Comparison of ENCODE assay signal across 23 cellular contexts in the genomic region with DNA sequence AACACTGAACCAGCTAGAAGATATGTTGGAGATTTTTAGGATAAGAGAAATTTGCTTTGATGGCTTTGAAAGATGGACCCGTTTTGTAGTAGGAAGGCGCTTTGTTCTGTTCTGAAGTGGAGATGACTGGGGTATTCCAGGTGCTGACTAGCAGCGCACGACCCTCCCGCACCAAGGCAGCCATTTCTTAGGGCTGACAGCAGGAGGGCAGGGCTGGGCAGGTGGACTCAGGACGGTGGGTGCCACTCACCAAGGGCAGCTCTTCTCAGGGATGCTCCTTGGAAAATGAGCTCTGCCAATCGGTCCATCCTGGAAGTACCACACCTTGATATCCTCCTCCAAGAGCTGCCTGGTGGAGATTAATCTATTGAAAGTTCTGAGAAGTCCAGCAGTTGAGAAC.
"Had no signal": no experiment of that assay in that cellular context is flagged by ENCODE, and none has a peak within 500 bp of the region (broad histone marks: within the 10 kb centered on the region; RNA-seq: fewer than 3 reads in every experiment).

No MANE protein-coding gene starts in this region.

- H3K36me3 ChIP-seq: neural progenitor cell, neutrophil, ovary, right lobe of liver, thyroid gland, transverse colon, upper lobe of left lung, vagina had no signal

- H3K79me2 ChIP-seq: parathyroid adenoma had no signal

- H3K27me3 ChIP-seq: neural progenitor cell, neutrophil, ovary, right lobe of liver, sigmoid colon, stomach, thyroid gland, transverse colon, upper lobe of left lung, vagina had no signal

- H3K4me2 ChIP-seq: neural progenitor cell had no signal

- H3K4me1 ChIP-seq: neural progenitor cell, parathyroid adenoma, psoas muscle, right lobe of liver, sigmoid colon, stomach, thyroid gland, transverse colon, upper lobe of left lung had no signal

- H3K9ac ChIP-seq: neural progenitor cell, parathyroid adenoma had no signal

- H2AFZ ChIP-seq: neural progenitor cell, parathyroid adenoma had no signal

- H3K27ac ChIP-seq: neural progenitor cell, neutrophil, ovary, parathyroid adenoma, psoas muscle, right lobe of liver, sigmoid colon, stomach, thoracic aorta, thyroid gland, transverse colon, upper lobe of left lung, vagina had no signal

- H3K4me3 ChIP-seq: neural progenitor cell, ovary, psoas muscle, right lobe of liver, sigmoid colon, stomach, thoracic aorta, thyroid gland, transverse colon, upper lobe of left lung, vagina had no signal

- H3K9me3 ChIP-seq: neutrophil, ovary, psoas muscle, right lobe of liver, sigmoid colon, stomach, thoracic aorta, thyroid gland, transverse colon, upper lobe of left lung, vagina had no signal

- DNase-seq: naive thymus-derived CD4-positive, alpha-beta T cell; natural killer cell; nucleus accumbens; ovary; psoas muscle; sigmoid colon; small intestine; stimulated activated CD4-positive, alpha-beta T cell treated with anti-CD3 and anti-CD28 coated beads, Interleukin-15, amount 100 ng/mL, for 24 hours; stimulated activated CD4-positive, alpha-beta T cell treated with anti-CD3 and anti-CD28 coated beads, Interleukin-2, amount 100 ng/mL, for 24 hours; stimulated activated CD4-positive, alpha-beta T cell treated with anti-CD3 and anti-CD28 coated beads, Interleukin-2, amount 100 ng/mL, for 48 hours; stimulated activated CD4-positive, alpha-beta T cell treated with anti-CD3 and anti-CD28 coated beads, Interleukin-4, amount 100 ng/mL, for 24 hours; stimulated activated naive B cell treated with anti-CD40 and anti-IgM and Interleukin-4, amounts not matched to agents 10 μg/mL and 1 μg/mL and 100 μg/mL, for 72 hours; stimulated activated naive CD4-positive, alpha-beta T cell treated with Interleukin-2 at 50 U/mL for 16 hours; stomach; thyroid gland; transverse colon; upper lobe of left lung had no signal
